38 cellular contexts compared by ENCODE assay signal in genomic region chr3:135314227-135314626, GRCh38.
"Had no signal": no experiment of that assay in that cellular context is flagged by ENCODE, and none has a peak within 500 bp of the region (broad histone marks: within the 10 kb centered on the region; RNA-seq: fewer than 3 reads in every experiment).

No MANE protein-coding gene starts in this region.

- H3K4me1 Mint-ChIP-seq: activated B cell treated with CpG ODN at 0.5 μM for 24 hours; activated CD4-positive, alpha-beta memory T cell treated with anti-CD3 and anti-CD28 coated beads, Interleukin-2, amount 10 ng/mL, durations not matched to agents 7 days and 5 days; activated CD4-positive, alpha-beta T cell treated with anti-CD3 and anti-CD28 coated beads for 36 hours; activated CD4-positive, alpha-beta T cell treated with anti-CD3 and anti-CD28 coated beads, Interleukin-2, amount 10 ng/mL, durations not matched to agents 7 days and 5 days; activated CD8-positive, alpha-beta memory T cell treated with anti-CD3 and anti-CD28 coated beads, Interleukin-2, amount 10 ng/mL, durations not matched to agents 7 days and 5 days; activated naive CD4-positive, alpha-beta T cell treated with anti-CD3 and anti-CD28 coated beads, Interleukin-2, amount 10 ng/mL, durations not matched to agents 7 days and 5 days; activated naive CD4-positive, alpha-beta T cell treated with anti-CD3 and anti-CD28 coated beads, Interleukin-2, amount 50 U/mL, for 24 hours; activated naive CD8-positive, alpha-beta T cell treated with anti-CD3 and anti-CD28 coated beads, Interleukin-2, amount 10 ng/mL, durations not matched to agents 7 days and 5 days; activated naive CD8-positive, alpha-beta T cell treated with anti-CD3 and anti-CD28 coated beads, Interleukin-2, amount 50 U/mL, for 24 hours; central memory CD8-positive, alpha-beta T cell had no signal

- H3K4me3 Mint-ChIP-seq: activated B cell treated with CpG ODN at 0.5 μM for 24 hours; activated CD4-positive, alpha-beta memory T cell treated with anti-CD3 and anti-CD28 coated beads, Interleukin-2, amount 10 ng/mL, durations not matched to agents 7 days and 5 days; activated CD4-positive, alpha-beta T cell treated with anti-CD3 and anti-CD28 coated beads for 36 hours; activated CD4-positive, alpha-beta T cell treated with anti-CD3 and anti-CD28 coated beads, Interleukin-2, amount 10 ng/mL, durations not matched to agents 7 days and 5 days; activated CD8-positive, alpha-beta memory T cell treated with anti-CD3 and anti-CD28 coated beads, Interleukin-2, amount 10 ng/mL, durations not matched to agents 7 days and 5 days; activated CD8-positive, alpha-beta T cell treated with anti-CD3 and anti-CD28 coated beads, Interleukin-2, amount 10 ng/mL, durations not matched to agents 7 days and 5 days; activated naive CD4-positive, alpha-beta T cell treated with anti-CD3 and anti-CD28 coated beads, Interleukin-2, amount 10 ng/mL, durations not matched to agents 7 days and 5 days; activated naive CD4-positive, alpha-beta T cell treated with anti-CD3 and anti-CD28 coated beads, Interleukin-2, amount 50 U/mL, for 24 hours; activated naive CD8-positive, alpha-beta T cell; activated naive CD8-positive, alpha-beta T cell treated with anti-CD3 and anti-CD28 coated beads, Interleukin-2, amount 10 ng/mL, durations not matched to agents 7 days and 5 days; activated naive CD8-positive, alpha-beta T cell treated with anti-CD3 and anti-CD28 coated beads, Interleukin-2, amount 50 U/mL, for 24 hours; activated T-cell treated with anti-CD3 and anti-CD28 coated beads, Interleukin-2, amount 50 U/mL, for 24 hours; brain; central memory CD8-positive, alpha-beta T cell; T-helper 1 cell treated with Interleukin-12 subunit alpha and Interleukin-12 subunit beta and Interleukin-4 antibody, amounts not matched to agents 30 μg/mL and 1 μg/mL, for 36 hours; T-helper 2 cell treated with Interferon-gamma antibody and Interleukin-4, amounts not matched to agents 5 μg/mL and 100 μg/mL, for 36 hours had no signal

- ATAC-seq: activated CD4-positive, alpha-beta T cell treated with anti-CD3 and anti-CD28 coated beads for 36 hours; activated CD8-positive, alpha-beta memory T cell treated with anti-CD3 and anti-CD28 coated beads, Interleukin-2, amount 10 ng/mL, durations not matched to agents 7 days and 5 days; activated CD8-positive, alpha-beta T cell treated with anti-CD3 and anti-CD28 coated beads, Interleukin-2, amount 10 ng/mL, durations not matched to agents 7 days and 5 days; activated naive CD8-positive, alpha-beta T cell treated with anti-CD3 and anti-CD28 coated beads, Interleukin-2, amount 50 U/mL, for 24 hours had no signal

- H3K4me3 ChIP-seq: ascending aorta, cardiac muscle cell had no signal

- H3K27ac Mint-ChIP-seq: activated B cell treated with CpG ODN at 0.5 μM for 24 hours; activated CD4-positive, alpha-beta memory T cell treated with anti-CD3 and anti-CD28 coated beads, Interleukin-2, amount 10 ng/mL, durations not matched to agents 7 days and 5 days; activated CD4-positive, alpha-beta T cell treated with anti-CD3 and anti-CD28 coated beads for 36 hours; activated CD4-positive, alpha-beta T cell treated with anti-CD3 and anti-CD28 coated beads, Interleukin-2, amount 10 ng/mL, durations not matched to agents 7 days and 5 days; activated CD8-positive, alpha-beta memory T cell treated with anti-CD3 and anti-CD28 coated beads, Interleukin-2, amount 10 ng/mL, durations not matched to agents 7 days and 5 days; activated CD8-positive, alpha-beta T cell treated with anti-CD3 and anti-CD28 coated beads, Interleukin-2, amount 10 ng/mL, durations not matched to agents 7 days and 5 days; activated naive CD4-positive, alpha-beta T cell treated with anti-CD3 and anti-CD28 coated beads, Interleukin-2, amount 10 ng/mL, durations not matched to agents 7 days and 5 days; activated naive CD4-positive, alpha-beta T cell treated with anti-CD3 and anti-CD28 coated beads, Interleukin-2, amount 50 U/mL, for 24 hours; activated naive CD8-positive, alpha-beta T cell; activated naive CD8-positive, alpha-beta T cell treated with anti-CD3 and anti-CD28 coated beads, Interleukin-2, amount 10 ng/mL, durations not matched to agents 7 days and 5 days; activated naive CD8-positive, alpha-beta T cell treated with anti-CD3 and anti-CD28 coated beads, Interleukin-2, amount 50 U/mL, for 24 hours; activated T-cell treated with anti-CD3 and anti-CD28 coated beads, Interleukin-2, amount 50 U/mL, for 24 hours; activated T-helper 2 cell treated with anti-CD3 and anti-CD28 coated beads, Interferon-gamma antibody, Interleukin-2, Interleukin-4, amounts not matched to agents 10 μg/mL and 5 μg/mL and 100 μg/mL, durations not matched to agents 14 hours and 24 hours and 36 hours; brain; T-helper 1 cell treated with Interleukin-12 subunit alpha and Interleukin-12 subunit beta and Interleukin-4 antibody, amounts not matched to agents 30 μg/mL and 1 μg/mL, for 36 hours; T-helper 2 cell treated with Interferon-gamma antibody and Interleukin-4, amounts not matched to agents 5 μg/mL and 100 μg/mL, for 36 hours had no signal

- H3K27ac ChIP-seq: ascending aorta, cardiac muscle cell, VCaP had no signal

- H3K36me3 Mint-ChIP-seq: activated CD8-positive, alpha-beta memory T cell treated with anti-CD3 and anti-CD28 coated beads, Interleukin-2, amount 10 ng/mL, durations not matched to agents 7 days and 5 days; activated naive CD4-positive, alpha-beta T cell treated with anti-CD3 and anti-CD28 coated beads, Interleukin-2, amount 10 ng/mL, durations not matched to agents 7 days and 5 days; activated naive CD4-positive, alpha-beta T cell treated with anti-CD3 and anti-CD28 coated beads, Interleukin-2, amount 50 U/mL, for 24 hours; activated naive CD8-positive, alpha-beta T cell; activated naive CD8-positive, alpha-beta T cell treated with anti-CD3 and anti-CD28 coated beads, Interleukin-2, amount 10 ng/mL, durations not matched to agents 7 days and 5 days; brain had no signal

- H3K27me3 ChIP-seq: ascending aorta had no signal

- H3K36me3 ChIP-seq: ascending aorta, cardiac muscle cell had no signal

- H3K4me1 ChIP-seq: ascending aorta had no signal

- FAIRE-seq: bronchial epithelial cell, TTC549 had no signal

- H3K27me3 Mint-ChIP-seq: activated B cell treated with CpG ODN at 0.5 μM for 24 hours; activated CD4-positive, alpha-beta memory T cell treated with anti-CD3 and anti-CD28 coated beads, Interleukin-2, amount 10 ng/mL, durations not matched to agents 7 days and 5 days; activated CD4-positive, alpha-beta T cell treated with anti-CD3 and anti-CD28 coated beads for 36 hours; activated CD4-positive, alpha-beta T cell treated with anti-CD3 and anti-CD28 coated beads, Interleukin-2, amount 10 ng/mL, durations not matched to agents 7 days and 5 days; activated CD8-positive, alpha-beta memory T cell treated with anti-CD3 and anti-CD28 coated beads, Interleukin-2, amount 10 ng/mL, durations not matched to agents 7 days and 5 days; activated naive CD4-positive, alpha-beta T cell treated with anti-CD3 and anti-CD28 coated beads, Interleukin-2, amount 10 ng/mL, durations not matched to agents 7 days and 5 days; activated naive CD8-positive, alpha-beta T cell; activated naive CD8-positive, alpha-beta T cell treated with anti-CD3 and anti-CD28 coated beads, Interleukin-2, amount 10 ng/mL, durations not matched to agents 7 days and 5 days; activated naive CD8-positive, alpha-beta T cell treated with anti-CD3 and anti-CD28 coated beads, Interleukin-2, amount 50 U/mL, for 24 hours; activated T-cell treated with anti-CD3 and anti-CD28 coated beads, Interleukin-2, amount 50 U/mL, for 24 hours; central memory CD8-positive, alpha-beta T cell had no signal

- H3K9me3 Mint-ChIP-seq: activated B cell treated with CpG ODN at 0.5 μM for 24 hours; activated CD4-positive, alpha-beta T cell treated with anti-CD3 and anti-CD28 coated beads, Interleukin-2, amount 10 ng/mL, durations not matched to agents 7 days and 5 days; activated naive CD4-positive, alpha-beta T cell treated with anti-CD3 and anti-CD28 coated beads, Interleukin-2, amount 50 U/mL, for 24 hours; activated naive CD8-positive, alpha-beta T cell treated with anti-CD3 and anti-CD28 coated beads, Interleukin-2, amount 10 ng/mL, durations not matched to agents 7 days and 5 days; activated naive CD8-positive, alpha-beta T cell treated with anti-CD3 and anti-CD28 coated beads, Interleukin-2, amount 50 U/mL, for 24 hours; activated T-cell treated with anti-CD3 and anti-CD28 coated beads, Interleukin-2, amount 50 U/mL, for 24 hours; activated T-helper 2 cell treated with anti-CD3 and anti-CD28 coated beads, Interferon-gamma antibody, Interleukin-2, Interleukin-4, amounts not matched to agents 10 μg/mL and 5 μg/mL and 100 μg/mL, durations not matched to agents 14 hours and 24 hours and 36 hours; brain; central memory CD8-positive, alpha-beta T cell; T-helper 1 cell treated with Interleukin-12 subunit alpha and Interleukin-12 subunit beta and Interleukin-4 antibody, amounts not matched to agents 30 μg/mL and 1 μg/mL, for 36 hours; T-helper 2 cell treated with Interferon-gamma antibody and Interleukin-4, amounts not matched to agents 5 μg/mL and 100 μg/mL, for 36 hours had no signal

- H3K9me3 ChIP-seq: ascending aorta had no signal

- DNase-seq: activated B cell treated with CpG ODN at 0.5 μM for 24 hours; activated CD4-positive, alpha-beta memory T cell treated with anti-CD3 and anti-CD28 coated beads, Interleukin-2, amount 10 ng/mL, durations not matched to agents 7 days and 5 days; activated CD4-positive, alpha-beta T cell treated with anti-CD3 and anti-CD28 coated beads for 1 hour; activated CD4-positive, alpha-beta T cell treated with anti-CD3 and anti-CD28 coated beads for 36 hours; activated CD4-positive, alpha-beta T cell treated with anti-CD3 and anti-CD28 coated beads for 48 hours; activated CD4-positive, alpha-beta T cell treated with anti-CD3 and anti-CD28 coated beads, Interleukin-2, amount 10 ng/mL, durations not matched to agents 7 days and 5 days; activated CD4-positive, alpha-beta T cell treated with anti-CD3 and anti-CD28 coated beads, Interleukin-2, amount 50 U/mL, for 48 hours; activated CD8-positive, alpha-beta memory T cell treated with anti-CD3 and anti-CD28 coated beads for 24 hours; activated CD8-positive, alpha-beta memory T cell treated with anti-CD3 and anti-CD28 coated beads, Interleukin-2, amount 10 ng/mL, durations not matched to agents 7 days and 5 days; activated CD8-positive, alpha-beta memory T cell treated with anti-CD3 and anti-CD28 coated beads, Interleukin-2, amount 50 U/mL, for 48 hours; activated CD8-positive, alpha-beta T cell treated with anti-CD3 and anti-CD28 coated beads, Interleukin-2, amount 10 ng/mL, durations not matched to agents 7 days and 5 days; activated effector memory CD4-positive, alpha-beta T cell treated with Interleukin-2 at 50 U/mL for 16 hours; activated gamma-delta T cell; activated naive CD4-positive, alpha-beta T cell treated with anti-CD3 and anti-CD28 coated beads, Interleukin-2, amount 10 ng/mL, durations not matched to agents 7 days and 5 days; activated naive CD4-positive, alpha-beta T cell treated with Interleukin-2 at 50 U/mL for 16 hours; activated naive CD8-positive, alpha-beta T cell treated with anti-CD3 and anti-CD28 coated beads, Interleukin-2, amount 10 ng/mL, durations not matched to agents 7 days and 5 days; activated naive CD8-positive, alpha-beta T cell treated with anti-CD3 and anti-CD28 coated beads, Interleukin-2, amount 50 U/mL, for 24 hours; activated T-cell treated with anti-CD3 and anti-CD28 coated beads, Interleukin-2, amount 50 U/mL, for 24 hours; activated T-cell treated with anti-CD3 and anti-CD28 coated beads, Interleukin-2, amount 50 U/mL, for 48 hours; amygdala; anterior cingulate cortex; caudate nucleus; cerebellar nuclear complex; T-helper 1 cell; T-helper 2 cell; T-helper 9 cell had no signal
